In genomic region chr2:104849618-104850097, GRCh38 we compare ENCODE assay signal across 8 cellular contexts. TPM values are rescaled to one million over a fixed set of nuclear protein-coding genes. Genes with fewer than 3 reads are reported as not detected.
DNase-seq lines count a peak whose midpoint lies in the region; FAIRE-seq and TF ChIP-seq lines count a peak whose summit lies in the region.

No MANE protein-coding gene starts in this region.

- H3K36me3 ChIP-seq in HUES6 (ENCODE audit: control insufficient read depth, insufficient read depth, low read length) (no peaks in the 10 kb centered on the region), astrocyte (ENCODE audit: insufficient read depth, low read length) (no peaks in the 10 kb centered on the region), keratinocyte (ENCODE audit: control insufficient read depth in 2 of 2, extremely low read depth in 1 of 2, insufficient read depth in 2 of 2, low read length in 2 of 2) (no peaks in the 10 kb centered on the region)

- no peak overlapping the region for H3K27ac Mint-ChIP-seq in astrocyte (ENCODE audit: unreplicated experiment)

- no peak overlapping the region for H3K27ac ChIP-seq in HUES6 (ENCODE audit: low read depth, low read length)
- H3K27ac ChIP-seq in RWPE1 = no peak overlapping the region
- H3K27ac ChIP-seq in astrocyte (ENCODE audit: low read depth, low read length) = peak overlapping the region; percentile 29
- no peak overlapping the region for H3K27ac ChIP-seq in keratinocyte (ENCODE audit: control insufficient read depth, insufficient read depth, low read length)

- H3K27me3 ChIP-seq in HUES6 (ENCODE audit: control insufficient read depth, insufficient read depth, low read length) (peaks cover 98% of the 10 kb centered on the region), astrocyte (ENCODE audit: insufficient read depth, low read length) (peaks cover 44% of the 10 kb centered on the region), keratinocyte (ENCODE audit: control insufficient read depth, extremely low read depth, insufficient read depth, low read length) (peaks cover 83% of the 10 kb centered on the region)

- H3K9ac ChIP-seq in HUES6 (ENCODE audit: low read length) = no peak overlapping the region
- peak overlapping the region; percentile 74 for H3K9ac ChIP-seq in astrocyte (ENCODE audit: low read length)
- no peak overlapping the region for H3K9ac ChIP-seq in keratinocyte (ENCODE audit: control insufficient read depth, extremely low read depth, insufficient read depth, low read length)

- H3K9me3 ChIP-seq in HUES6 (ENCODE audit: control insufficient read depth, insufficient read depth, low read depth, low read length) (no peaks in the 10 kb centered on the region), astrocyte (ENCODE audit: insufficient read depth, low read depth, low read length) (no peaks in the 10 kb centered on the region), keratinocyte (ENCODE audit: control insufficient read depth, low read depth, low read length) (no peaks in the 10 kb centered on the region)

- peak overlapping the region; percentile 98 for H3K4me2 ChIP-seq in astrocyte (ENCODE audit: low read length)
- H3K4me2 ChIP-seq in keratinocyte (ENCODE audit: control insufficient read depth, extremely low read depth, insufficient read depth, low read depth, low read length) = no peak overlapping the region

- dilution Hi-C loops in keratinocyte (cut with MboI; ENCODE audit: extremely low pct_ligation_motif_present, low sequenced_read_pairs) = no loop called here

- POLR2A ChIA-PET in RWPE1 (lab: Yijun Ruan, JAX; ENCODE audit: low non-redundant PET) = no interaction called here

- H3K9me1 ChIP-seq in keratinocyte (ENCODE audit: control insufficient read depth, extremely low read depth, insufficient read depth, low read length) = no peaks in the 10 kb centered on the region

- H3K27me3 Mint-ChIP-seq in astrocyte (ENCODE audit: low read depth, unreplicated experiment) = peaks cover 89% of the 10 kb centered on the region

- H3K4me3 Mint-ChIP-seq in astrocyte (ENCODE audit: unreplicated experiment) = no peak overlapping the region

- H3K4me1 ChIP-seq in HUES6 (ENCODE audit: control insufficient read depth, insufficient read depth, low read length) = peaks cover 39% of the 10 kb centered on the region
- H3K4me1 ChIP-seq in astrocyte (ENCODE audit: insufficient read depth, low read length) = peaks cover 25% of the 10 kb centered on the region
- H3K4me1 ChIP-seq in keratinocyte (ENCODE audit: control insufficient read depth, extremely low read depth, insufficient read depth, low read length) = no peaks in the 10 kb centered on the region

- peak in 4 of 6 experiments; percentile 10 to 58 (median 18) for DNase-seq in stimulated activated naive CD4-positive, alpha-beta T cell (lab: John Stamatoyannopoulos, UW)
- no peak for DNase-seq in stimulated activated naive CD4-positive, alpha-beta T cell treated with Interleukin-2 at 50 U/mL for 16 hours (lab: John Stamatoyannopoulos, UW)
- DNase-seq in RWPE1 (ENCODE audit: low spot score) (no peak), astrocyte (ENCODE audit: low read depth) (peak; percentile 66), keratinocyte (ENCODE audit: low read depth, low spot score) (no peak), cerebellum (ENCODE audit: low spot score) (no peak)
- DNase-seq in stimulated activated CD4-positive, alpha-beta T cell treated with anti-CD3 and anti-CD28 coated beads, Interleukin-2, amount 100 ng/mL, for 48 hours = peak; percentile 62 to 71

- peaks cover 50% of the 10 kb centered on the region for H3K79me2 ChIP-seq in astrocyte (ENCODE audit: insufficient read depth, low read length)
- no peaks in the 10 kb centered on the region for H3K79me2 ChIP-seq in keratinocyte (ENCODE audit: control insufficient read depth, insufficient read depth, low read length)

- H4K20me1 ChIP-seq in astrocyte (ENCODE audit: insufficient read depth, low read length) (peaks cover 7% of the 10 kb centered on the region), keratinocyte (ENCODE audit: control insufficient read depth, extremely low read depth, insufficient read depth, low read length) (no peaks in the 10 kb centered on the region)

- TF ChIP-seq CTCF in RWPE1 (conservative IDR thresholded peaks at IDR 0.05; ENCODE audit: low read depth) (peak; percentile 82), astrocyte (IDR thresholded peaks at IDR 0.05; ENCODE audit: insufficient read depth, low read depth, low read length) (peak; percentile 78), keratinocyte (optimal IDR thresholded peaks at IDR 0.05 in 1 of 3, IDR thresholded peaks at IDR 0.05 in 1 of 3, conservative IDR thresholded peaks at IDR 0.05 in 1 of 3; ENCODE audit: extremely low read depth in 1 of 3, insufficient read depth in 2 of 3, low read length in 3 of 3) (peak; percentile 61 to 74 (median 66))

- peak; percentile 5 for FAIRE-seq in astrocyte (lab: Jason Lieb, UNC)
- peak; percentile 83 for FAIRE-seq in keratinocyte (lab: Jason Lieb, UNC)

- CTCF ChIA-PET in RWPE1 (lab: Yijun Ruan, JAX) = interaction anchor here (0.5 to 2.1 kb wide), 25 partner anchors 9 to 1688 kb away, joined by 3 to 15 read pairs (median 3); no protein-coding TSS in a partner anchor

- H2AFZ ChIP-seq in astrocyte (ENCODE audit: low read depth, low read length) = no peak overlapping the region
- H2AFZ ChIP-seq in keratinocyte (ENCODE audit: control insufficient read depth, low read length) = no peak overlapping the region

- peaks cover 15% of the 10 kb centered on the region for H3K9me3 Mint-ChIP-seq in astrocyte (ENCODE audit: unreplicated experiment)

- H3K4me1 Mint-ChIP-seq in astrocyte (ENCODE audit: low read depth, unreplicated experiment) = peaks cover 7% of the 10 kb centered on the region

- H3K4me3 ChIP-seq in HUES6 (ENCODE audit: low read depth, low read length) = peak overlapping the region; percentile 17; the same call in 1 of the 2 replicates
- no peak overlapping the region for H3K4me3 ChIP-seq in astrocyte (ENCODE audit: insufficient read depth, low read depth, low read length)
- no peak overlapping the region for H3K4me3 ChIP-seq in keratinocyte (ENCODE audit: control insufficient read depth in 2 of 3, extremely low read depth in 1 of 3, insufficient read depth in 2 of 3, low read depth in 1 of 3, low read length in 3 of 3)

- peaks cover 1% of the 10 kb centered on the region for H3K36me3 Mint-ChIP-seq in astrocyte (ENCODE audit: low read depth, unreplicated experiment)

RNA-seq across cellular contexts. Expression of gene POU3F3, which starts 4.3 kb away (rescaled TPM):
- total RNA-seq in astrocyte (0.09 TPM in 1 of 2 replicates, not detected in the other), cerebellum (30.7 TPM)
- polyA plus RNA-seq in keratinocyte = not detected in 3 replicates
- not detected for polyA plus RNA-seq in keratinocyte (2011; ENCODE audit: low read depth)
- polyA plus RNA-seq in keratinocyte (2011; cell fraction: cytosol; rRNA removed) = not detected in 2 replicates
- polyA plus RNA-seq in keratinocyte (2011; cell fraction: nucleus; rRNA removed) = not detected in 2 replicates
- polyA plus RNA-seq in keratinocyte (2012; ENCODE audit: low replicate concordance) = not detected in 2 replicates
- polyA minus RNA-seq in keratinocyte = not detected in 3 replicates
- polyA minus RNA-seq in keratinocyte (2011; cell fraction: cytosol; rRNA and poly(A)+ RNA removed) = not detected
- not detected in 2 replicates for polyA minus RNA-seq in keratinocyte (2011; cell fraction: nucleus; rRNA and poly(A)+ RNA removed)

Comparison
In these comparisons a context has a peak if more than half of its experiments do, and no peak if none do; other contexts are left out.
1. DNase-seq: peak in stimulated activated naive CD4-positive, alpha-beta T cell (4 of 6), astrocyte (single experiment) and stimulated activated CD4-positive, alpha-beta T cell treated with anti-CD3 and anti-CD28 coated beads, Interleukin-2, amount 100 ng/mL, for 48 hours (2 of 2); none in stimulated activated naive CD4-positive, alpha-beta T cell treated with Interleukin-2 at 50 U/mL for 16 hours (single experiment), RWPE1 (single experiment), keratinocyte (single experiment) and cerebellum (single experiment).
2. RNA of gene POU3F3, which starts 4.3 kb away (total RNA-seq): 30.7 TPM in cerebellum (single experiment); 0.09 TPM in astrocyte; every median in the first group is over 10 times any median in the second.
3. Peak in every context shown above with its lines, with median percentiles within 50 percentile points of each other: CTCF ChIP-seq.